ENCODE assay signal across 15 cellular contexts in the genomic region with DNA sequence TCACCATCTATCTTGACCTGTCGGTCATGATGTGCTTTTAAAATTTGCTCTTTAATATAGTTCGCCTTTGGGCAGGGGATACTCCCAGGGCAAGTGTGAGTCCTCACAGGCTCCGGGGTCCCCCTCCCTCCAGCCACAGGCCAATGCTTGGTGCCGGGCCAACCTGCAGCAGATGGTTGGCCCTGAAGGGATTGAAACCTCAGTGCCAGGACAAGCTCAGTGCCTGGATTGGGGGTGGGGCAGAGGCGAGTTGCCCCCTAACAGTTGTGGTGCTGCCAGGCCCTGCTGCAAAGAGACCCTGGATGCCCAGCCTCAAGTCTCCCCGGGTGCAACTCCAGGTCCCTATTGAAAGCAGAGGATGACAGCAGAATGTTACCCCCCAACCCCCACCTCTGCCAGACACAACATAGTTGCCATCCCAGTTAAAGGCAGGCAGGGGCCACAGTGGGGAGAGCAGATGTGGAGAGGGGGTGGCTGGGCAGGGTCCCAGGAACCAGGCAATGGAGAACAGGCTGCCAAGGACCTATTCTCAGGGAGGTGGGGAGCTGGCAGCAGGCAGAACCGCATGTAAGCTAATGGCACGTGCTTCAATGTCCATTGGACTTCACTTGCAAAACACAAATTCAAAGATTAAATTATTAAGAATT. TPM values are rescaled to one million over a fixed set of nuclear protein-coding genes. Genes with fewer than 3 reads are reported as not detected.
DNase-seq lines count a peak whose midpoint lies in the region; ATAC-seq and TF ChIP-seq lines count a peak whose summit lies in the region.
"Had no signal": no experiment of that assay in that cellular context is flagged by ENCODE, and none has a peak within 500 bp of the region (broad histone marks: within the 10 kb centered on the region; RNA-seq: fewer than 3 reads in every experiment).

No MANE protein-coding gene starts in this region.

- H3K4me1 ChIP-seq in HUES48 (ENCODE audit: control insufficient read depth, insufficient read depth, low read length) (no peaks in the 10 kb centered on the region), left ventricle myocardium inferior (peaks cover 22% of the 10 kb centered on the region), psoas muscle (no peaks in the 10 kb centered on the region), MM.1S (ENCODE audit: low read length) (no peaks in the 10 kb centered on the region), OCI-LY7 (ENCODE audit: insufficient read depth, low read length, poor library complexity, severe bottlenecking) (no peaks in the 10 kb centered on the region)
- H3K4me1 ChIP-seq: left lung, thyroid gland had no signal

- no peak overlapping the region for H3K9ac ChIP-seq in HUES48 (ENCODE audit: low read depth, low read length)
- no peak overlapping the region for H3K9ac ChIP-seq in MM.1S (ENCODE audit: low read length)

- no peak for TF ChIP-seq CTCF in VCaP (conservative IDR thresholded peaks at IDR 0.05)
- no peak for TF ChIP-seq CTCF in left ventricle myocardium inferior (IDR thresholded peaks at IDR 0.05; ENCODE audit: borderline replicate concordance)
- TF ChIP-seq CTCF in psoas muscle (IDR thresholded peaks at IDR 0.05), result no peak
- TF ChIP-seq CTCF in MM.1S (IDR thresholded peaks at IDR 0.05; ENCODE audit: low read length), result no peak
- no peak for TF ChIP-seq CTCF in OCI-LY7 (conservative IDR thresholded peaks at IDR 0.05; ENCODE audit: low read length)

- intact Hi-C loops in left ventricle myocardium inferior (cut with micrococcal nuclease), result no loop called here
- intact Hi-C loops in psoas muscle (cut with DNase I), result no loop called here
- intact Hi-C loops in OCI-LY7 (cut with micrococcal nuclease; ENCODE audit: unreplicated experiment), result no loop called here

- H3K27ac ChIP-seq in HUES48 (ENCODE audit: low read depth, low read length) (peak overlapping the region; percentile 23), VCaP (peak overlapping the region; percentile 85), left ventricle myocardium inferior (replicated peaks) (peak overlapping the region; percentile 29), psoas muscle (no peak overlapping the region), MM.1S (ENCODE audit: low read length) (no peak overlapping the region), OCI-LY7 (ENCODE audit: low read depth, low read length, poor library complexity, severe bottlenecking) (no peak overlapping the region)
- H3K27ac ChIP-seq: left lung, thyroid gland had no signal

- H3K27me3 ChIP-seq in HUES48 (ENCODE audit: control insufficient read depth, insufficient read depth, low read length) (no peaks in the 10 kb centered on the region), left ventricle myocardium inferior (ENCODE audit: low read depth) (no peaks in the 10 kb centered on the region), psoas muscle (ENCODE audit: insufficient read depth in 3 of 3, low read length in 2 of 3) (no peaks in the 10 kb centered on the region), MM.1S (replicated peaks; ENCODE audit: insufficient read depth, low read length) (no peaks in the 10 kb centered on the region)
- H3K27me3 ChIP-seq: left lung, thyroid gland had no signal

- no peak overlapping the region for H3K4me3 ChIP-seq in HUES48 (ENCODE audit: low read depth, low read length)
- H3K4me3 ChIP-seq in left ventricle myocardium inferior, result no peak overlapping the region
- H3K4me3 ChIP-seq in psoas muscle, result no peak overlapping the region
- H3K4me3 ChIP-seq in MM.1S (ENCODE audit: low read length), result no peak overlapping the region
- no peak overlapping the region for H3K4me3 ChIP-seq in OCI-LY7 (ENCODE audit: low read depth, low read length, poor library complexity, severe bottlenecking)
- H3K4me3 ChIP-seq: left lung, thyroid gland had no signal

- H3K9me2 ChIP-seq in MM.1S (replicated peaks; ENCODE audit: insufficient read depth, low read length), result no peaks in the 10 kb centered on the region
- no peaks in the 10 kb centered on the region for H3K9me2 ChIP-seq in OCI-LY7 (ENCODE audit: insufficient read depth, low read length)

- CTCF ChIA-PET in OCI-LY7 (lab: Charles Lee; ENCODE audit: unreplicated experiment), result no interaction called here

- H3K9me3 ChIP-seq in HUES48 (ENCODE audit: control insufficient read depth, insufficient read depth, low read length), result no peaks in the 10 kb centered on the region
- H3K9me3 ChIP-seq in left ventricle myocardium inferior (replicated peaks), result peaks cover 1% of the 10 kb centered on the region
- H3K9me3 ChIP-seq in psoas muscle, result no peaks in the 10 kb centered on the region
- no peaks in the 10 kb centered on the region for H3K9me3 ChIP-seq in MM.1S (replicated peaks; ENCODE audit: insufficient read depth, low read length)
- H3K9me3 ChIP-seq in OCI-LY7 (ENCODE audit: low read length), result no peaks in the 10 kb centered on the region
- H3K9me3 ChIP-seq: left lung, thyroid gland had no signal

- H3K36me3 ChIP-seq in HUES48 (ENCODE audit: control insufficient read depth, insufficient read depth, low read length) (no peaks in the 10 kb centered on the region), left ventricle myocardium inferior (no peaks in the 10 kb centered on the region), psoas muscle (ENCODE audit: insufficient read depth in 1 of 2, low read depth in 1 of 2) (no peaks in the 10 kb centered on the region), MM.1S (replicated peaks; ENCODE audit: insufficient read depth, low read length) (no peaks in the 10 kb centered on the region), OCI-LY7 (ENCODE audit: insufficient read depth, low read length) (no peaks in the 10 kb centered on the region)
- H3K36me3 ChIP-seq: left lung, thyroid gland had no signal

- H3K4me2 ChIP-seq in MM.1S (ENCODE audit: low read depth, low read length) (no peak overlapping the region), OCI-LY7 (ENCODE audit: low read length) (no peak overlapping the region)

- H2AFZ ChIP-seq in MM.1S (ENCODE audit: low read length) (no peak overlapping the region), OCI-LY7 (ENCODE audit: low read length) (no peak overlapping the region)

- POLR2A ChIA-PET in OCI-LY7 (lab: Charles Lee), result no interaction called here

- H3K79me2 ChIP-seq in MM.1S (ENCODE audit: low read length) (no peaks in the 10 kb centered on the region), OCI-LY7 (ENCODE audit: insufficient read depth, low read depth, low read length) (no peaks in the 10 kb centered on the region)

- DNase-seq in left ventricle myocardium inferior (peak; percentile 22), psoas muscle (peak in 1 of 2 donors; percentile 46), MM.1S (no peak), OCI-LY7 (ENCODE audit: low spot score) (no peak), LoVo (ENCODE audit: low spot score) (no peak), SW480 (ENCODE audit: low spot score) (no peak)
- DNase-seq: CD4-positive, alpha-beta memory T cell; effector CD4-positive, alpha-beta T cell; left lung; NCI-H2029; stimulated activated CD4-positive, alpha-beta T cell treated with anti-CD3 and anti-CD28 coated beads, Interleukin-2, amount 100 ng/mL, for 24 hours; thyroid gland had no signal

- ATAC-seq in psoas muscle, result peak in 3 of 4 donors; percentile 42 to 45 (median 43)
- ATAC-seq: activated CD4-positive, CD25-positive, alpha-beta regulatory T cell treated with anti-CD3 and anti-CD28 coated beads, Interleukin-2, amount 50 U/mL, for 24 hours had no signal

- whole genome bisulfite sequencing in psoas muscle, 3 donors, result 28 to 43% (median 40%) methylated on average over 8 of the region's 8 CpGs

- no TSS peak for BruUV-seq in OCI-LY7 (replicated peaks; lab: Mats Ljungman, UMichigan)

- H4K20me1 ChIP-seq in MM.1S (ENCODE audit: insufficient read depth, low read length) (no peaks in the 10 kb centered on the region), OCI-LY7 (ENCODE audit: insufficient read depth, low read length) (no peaks in the 10 kb centered on the region)

- no peaks in the 10 kb centered on the region for H3F3A ChIP-seq in MM.1S (ENCODE audit: insufficient read depth, low read length)

RNA-seq across cellular contexts. Expression of a gene that starts 9.6 kb away (rescaled TPM):
- total RNA-seq in left ventricle myocardium inferior (40.1 TPM), psoas muscle (10 to 100 TPM; 21.0 to 34.8 (median 25.2) TPM), OCI-LY7 (2022) (17.2 and 18.4 TPM in 2 replicates)
- 10 to 100 TPM in 2 of 3 donors, 1 to 10 TPM in 1; 6.9 to 45.9 (median 19.0) TPM for polyA plus RNA-seq in psoas muscle
- total RNA-seq in OCI-LY7 (2014; rRNA removed; shearing (Covaris generic)), result 11.8 and 12.9 TPM in 2 replicates

Comparison
In these comparisons a context has a peak if more than half of its experiments do, and no peak if none do; other contexts are left out.
1. H3K27ac ChIP-seq: peak in HUES48 (single experiment), VCaP (single experiment) and left ventricle myocardium inferior (single experiment); none in psoas muscle (single experiment), MM.1S (single experiment) and OCI-LY7 (single experiment).